8 cellular contexts compared by ENCODE assay signal in genomic region chr17:74432484-74433391, GRCh38. TPM values are rescaled to one million over a fixed set of nuclear protein-coding genes. Genes with fewer than 3 reads are reported as not detected.
DNase-seq lines count a peak whose midpoint lies in the region; ATAC-seq and TF ChIP-seq lines count a peak whose summit lies in the region.

No MANE protein-coding gene starts in this region.

- TF ChIP-seq EP300 in neural cell (conservative IDR thresholded peaks at IDR 0.05; ENCODE audit: poor library complexity, severe bottlenecking), result no peak

- ATAC-seq in stimulated activated naive CD8-positive, alpha-beta T cell treated with anti-CD3 and anti-CD28 coated beads, Interleukin-15, Interleukin-2, amounts not matched to agents 100 U/mL and 50 U/mL, for 24 hours, result no peak
- ATAC-seq in GM18870 (IDR thresholded peaks at IDR 0.05; ENCODE audit: unreplicated experiment), result no peak

- no peaks in the 10 kb centered on the region for H3K79me2 ChIP-seq in neural cell (replicated peaks; ENCODE audit: insufficient read depth, low read length)

- H4K20me1 ChIP-seq in neural cell (ENCODE audit: insufficient read depth), result no peaks in the 10 kb centered on the region

- H3K4me1 Mint-ChIP-seq in stimulated activated naive CD8-positive, alpha-beta T cell treated with anti-CD3 and anti-CD28 coated beads, Interleukin-15, Interleukin-2, amounts not matched to agents 100 ng/mL and 50 ng/mL, for 24 hours (ENCODE audit: low read depth), result peaks cover 19% of the 10 kb centered on the region

- peak overlapping the region; percentile 51 for H3K4me3 ChIP-seq in epithelial cell of esophagus (ENCODE audit: low read length)
- H3K4me3 ChIP-seq in neural cell (ENCODE audit: low read length), result peak overlapping the region; percentile 83
- H3K4me3 ChIP-seq in BE2C (ENCODE audit: low read depth, low read length), result no peak overlapping the region

- no peak for TF ChIP-seq CTCF in epithelial cell of esophagus (IDR thresholded peaks at IDR 0.05; ENCODE audit: insufficient read depth, low read depth, low read length, missing control alignments)
- TF ChIP-seq CTCF in neural cell (IDR thresholded peaks at IDR 0.05; ENCODE audit: poor library complexity, severe bottlenecking), result no peak
- no peak for TF ChIP-seq CTCF in BE2C (IDR thresholded peaks at IDR 0.05; ENCODE audit: low read depth, low read length)

- H3K4me2 ChIP-seq in neural cell (ENCODE audit: low read length), result no peak overlapping the region

- H3K9me3 Mint-ChIP-seq in stimulated activated naive CD8-positive, alpha-beta T cell treated with anti-CD3 and anti-CD28 coated beads, Interleukin-15, Interleukin-2, amounts not matched to agents 100 ng/mL and 50 ng/mL, for 24 hours, result no peaks in the 10 kb centered on the region

- H3K36me3 Mint-ChIP-seq in stimulated activated naive CD8-positive, alpha-beta T cell treated with anti-CD3 and anti-CD28 coated beads, Interleukin-15, Interleukin-2, amounts not matched to agents 100 ng/mL and 50 ng/mL, for 24 hours (ENCODE audit: low read depth), result no peaks in the 10 kb centered on the region

- peak overlapping the region; percentile 68 for H3K9ac ChIP-seq in neural cell (ENCODE audit: low read length)

- H2AFZ ChIP-seq in neural cell (ENCODE audit: low read depth, low read length), result no peak overlapping the region

- no peaks in the 10 kb centered on the region for H3K9me3 ChIP-seq in neural cell (ENCODE audit: low read length)
- no peaks in the 10 kb centered on the region for H3K9me3 ChIP-seq in BE2C

- H3K27ac ChIP-seq in neural cell (ENCODE audit: low read length), result no peak overlapping the region

- H3K9me2 ChIP-seq in neural cell (ENCODE audit: insufficient read depth, low read length), result no peaks in the 10 kb centered on the region

- H3K36me3 ChIP-seq in neural cell (ENCODE audit: insufficient read depth, low read length), result no peaks in the 10 kb centered on the region
- H3K36me3 ChIP-seq in BE2C, result no peaks in the 10 kb centered on the region

- H3F3A ChIP-seq in neural cell (ENCODE audit: insufficient read depth, low read length, poor library complexity, severe bottlenecking), result no peaks in the 10 kb centered on the region

- no peak overlapping the region for H3K27ac Mint-ChIP-seq in stimulated activated naive CD8-positive, alpha-beta T cell treated with anti-CD3 and anti-CD28 coated beads, Interleukin-15, Interleukin-2, amounts not matched to agents 100 ng/mL and 50 ng/mL, for 24 hours

- peaks cover 60% of the 10 kb centered on the region for H3K27me3 Mint-ChIP-seq in stimulated activated naive CD8-positive, alpha-beta T cell treated with anti-CD3 and anti-CD28 coated beads, Interleukin-15, Interleukin-2, amounts not matched to agents 100 ng/mL and 50 ng/mL, for 24 hours

- peaks cover 43% of the 10 kb centered on the region for H3K27me3 ChIP-seq in neural cell (ENCODE audit: insufficient read depth, low read depth, low read length)
- H3K27me3 ChIP-seq in BE2C, result peaks cover 47% of the 10 kb centered on the region

- TF ChIP-seq RAD21 in neural cell (conservative IDR thresholded peaks at IDR 0.05), result no peak

- H3K4me1 ChIP-seq in BE2C, result peaks cover 5% of the 10 kb centered on the region

- H3K4me3 Mint-ChIP-seq in stimulated activated naive CD8-positive, alpha-beta T cell treated with anti-CD3 and anti-CD28 coated beads, Interleukin-15, Interleukin-2, amounts not matched to agents 100 ng/mL and 50 ng/mL, for 24 hours, result peak overlapping the region; percentile 3

- DNase-seq in stimulated activated naive CD8-positive, alpha-beta T cell treated with anti-CD3 and anti-CD28 coated beads, Interleukin-15, Interleukin-2, amounts not matched to agents 100 U/mL and 50 U/mL, for 24 hours, result no peak
- DNase-seq in epithelial cell of esophagus (ENCODE audit: low read depth) (no peak), BE2C (no peak), NCI-H446 (lab: John Stamatoyannopoulos, UW) (no peak)
- DNase-seq in activated CD8-positive, alpha-beta memory T cell treated with anti-CD3 and anti-CD28 coated beads for 24 hours, result no peak

TF ChIP-seq in neural cell, 6 proteins besides CTCF, POLR2A, EP300 and RAD21:
- TF ChIP-seq MXI1 (conservative IDR thresholded peaks at IDR 0.05; ENCODE audit: poor library complexity, severe bottlenecking) (no peak), SMC3 (conservative IDR thresholded peaks at IDR 0.05; ENCODE audit: poor library complexity) (no peak), TAF1 (IDR thresholded peaks at IDR 0.05; ENCODE audit: low read depth) (no peak), REST (IDR thresholded peaks at IDR 0.05; ENCODE audit: borderline replicate concordance) (no peak), EZH2 (IDR thresholded peaks at IDR 0.05; ENCODE audit: borderline replicate concordance, insufficient read depth, low read length, poor library complexity, severe bottlenecking) (no peak), POLR2AphosphoS5 (IDR thresholded peaks at IDR 0.05) (no peak)

RNA-seq across cellular contexts. Expression of gene GPRC5C, which starts 0.8 kb away (rescaled TPM):
- polyA plus RNA-seq in neural cell, result 10.8 and 12.8 TPM in 2 replicates
- 7.5 and 8.1 TPM in 2 replicates for polyA minus RNA-seq in neural cell
- 17.4 TPM for polyA plus RNA-seq in BE2C (2012; ENCODE audit: insufficient read depth, insufficient read length, low read depth)

RNA-seq across cellular contexts. Expression of gene CD300A, which starts 33.7 kb away (rescaled TPM):
- 0.35 TPM in 1 of 2 replicates, not detected in the other for polyA plus RNA-seq in neural cell
- not detected in 2 replicates for polyA minus RNA-seq in neural cell
- not detected for polyA plus RNA-seq in BE2C (2012; ENCODE audit: insufficient read depth, insufficient read length, low read depth)
